ENCODE assay signal across 26 cellular contexts in the genomic region with DNA sequence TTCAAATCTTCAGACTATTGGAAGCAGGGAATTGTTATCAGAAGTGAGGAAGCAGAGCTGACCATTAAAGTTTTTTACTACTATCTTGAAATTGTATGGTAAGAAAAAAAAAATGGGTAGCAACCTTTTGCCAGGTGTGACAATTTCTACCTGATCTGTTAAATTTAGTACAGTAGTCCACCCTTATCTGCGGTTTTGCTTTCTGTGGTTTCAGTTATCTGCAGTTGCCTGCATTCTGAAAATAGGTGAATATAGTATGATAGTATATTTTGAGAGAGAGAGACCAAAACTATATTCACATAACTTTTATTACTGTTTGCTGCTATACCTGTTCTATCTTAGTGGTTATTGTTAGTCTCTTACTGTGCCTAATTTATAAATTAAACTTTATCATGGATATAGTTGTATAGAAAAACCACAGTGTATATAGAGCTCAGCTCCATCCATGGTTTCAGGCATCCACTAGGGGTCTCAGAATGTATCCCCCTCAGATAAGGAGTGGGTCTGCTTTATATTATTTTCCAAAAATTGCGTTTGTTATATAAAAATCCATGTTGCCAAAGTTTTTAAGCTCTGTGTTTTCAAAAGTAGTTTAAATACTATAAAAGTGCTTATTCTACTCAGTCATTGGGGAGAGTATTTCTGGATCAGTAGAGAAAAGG.
DNase-seq lines count a peak whose midpoint lies in the region; ATAC-seq and TF ChIP-seq lines count a peak whose summit lies in the region.
"Had no signal": no experiment of that assay in that cellular context is flagged by ENCODE, and none has a peak within 500 bp of the region (broad histone marks: within the 10 kb centered on the region; RNA-seq: fewer than 3 reads in every experiment).

No MANE protein-coding gene starts in this region.

- H3K9me2 ChIP-seq in Loucy (replicated peaks; ENCODE audit: low read depth, low read length), result no peaks in the 10 kb centered on the region

- H3K36me3 Mint-ChIP-seq in MCF 10A (ENCODE audit: insufficient read depth, unreplicated experiment) (peaks cover 7% of the 10 kb centered on the region), type B pancreatic cell (peaks cover 26% of the 10 kb centered on the region)
- H3K36me3 Mint-ChIP-seq: activated naive CD8-positive, alpha-beta T cell treated with anti-CD3 and anti-CD28 coated beads for 36 hours; memory B cell; stimulated activated effector memory CD8-positive, alpha-beta T cell treated with anti-CD3 and anti-CD28 coated beads, Interleukin-12 subunit alpha, Interleukin-12 subunit beta, amount 100 ng/mL, for 72 hours; T-cell had no signal

- no peaks in the 10 kb centered on the region for H4K20me1 ChIP-seq in Loucy (ENCODE audit: insufficient read depth, low read length, poor library complexity, severe bottlenecking)

- H3K9ac ChIP-seq in Loucy (ENCODE audit: low read depth, low read length, poor library complexity, severe bottlenecking), result no peak overlapping the region

- peak overlapping the region; percentile 41 for H3K4me2 ChIP-seq in Loucy (ENCODE audit: low read depth, low read length, poor library complexity, severe bottlenecking)

- H3K27ac ChIP-seq in breast epithelium (no peak overlapping the region), right cardiac atrium (ENCODE audit: low read length) (no peak overlapping the region)
- H3K27ac ChIP-seq: epithelial cell of prostate, spleen had no signal

- POLR2A ChIA-PET in MCF 10A (lab: Yijun Ruan, JAX), result interaction anchor here (1.8 kb wide), 1 partner anchor 19 kb away, joined by 6 read pairs; no protein-coding TSS in a partner anchor

- H3K4me1 ChIP-seq in breast epithelium, result no peaks in the 10 kb centered on the region
- H3K4me1 ChIP-seq in Loucy (ENCODE audit: insufficient read depth, low read length, poor library complexity, severe bottlenecking), result peaks cover 39% of the 10 kb centered on the region
- H3K4me1 ChIP-seq in right cardiac atrium (ENCODE audit: control insufficient read depth, insufficient read depth, low read length), result no peaks in the 10 kb centered on the region

- no TSS peak for BruUV-seq in MCF 10A (replicated peaks; lab: Mats Ljungman, UMichigan)

- H3K4me1 Mint-ChIP-seq in MCF 10A (ENCODE audit: insufficient read depth, unreplicated experiment) (peaks cover 45% of the 10 kb centered on the region), type B pancreatic cell (ENCODE audit: unreplicated experiment) (peaks cover 53% of the 10 kb centered on the region)
- H3K4me1 Mint-ChIP-seq: activated CD4-positive, alpha-beta memory T cell treated with anti-CD3 and anti-CD28 coated beads, Interleukin-2, amount 10 ng/mL, durations not matched to agents 7 days and 5 days; activated naive CD8-positive, alpha-beta T cell treated with anti-CD3 and anti-CD28 coated beads for 36 hours; B cell; stimulated activated effector memory CD8-positive, alpha-beta T cell treated with anti-CD3 and anti-CD28 coated beads, Interleukin-12 subunit alpha, Interleukin-12 subunit beta, amount 100 ng/mL, for 72 hours; T-cell had no signal

- no peaks in the 10 kb centered on the region for H3K27me3 ChIP-seq in breast epithelium
- no peaks in the 10 kb centered on the region for H3K27me3 ChIP-seq in Loucy (ENCODE audit: insufficient read depth, low read length, poor library complexity, severe bottlenecking)
- H3K27me3 ChIP-seq in right cardiac atrium (ENCODE audit: control insufficient read depth, insufficient read depth), result no peaks in the 10 kb centered on the region
- H3K27me3 ChIP-seq: spleen had no signal

- ATAC-seq in right cardiac atrium (no peak), GM18520 (IDR thresholded peaks at IDR 0.05; ENCODE audit: unreplicated experiment) (no peak)
- ATAC-seq: stimulated activated effector memory CD8-positive, alpha-beta T cell treated with anti-CD3 and anti-CD28 coated beads, Interleukin-12 subunit alpha, Interleukin-12 subunit beta, amount 100 ng/mL, for 72 hours; T-cell had no signal

- H3K27ac Mint-ChIP-seq in MCF 10A (ENCODE audit: low read depth, unreplicated experiment), result peak overlapping the region; percentile 74
- no peak overlapping the region for H3K27ac Mint-ChIP-seq in type B pancreatic cell
- H3K27ac Mint-ChIP-seq: activated CD4-positive, alpha-beta memory T cell treated with anti-CD3 and anti-CD28 coated beads, Interleukin-2, amount 10 ng/mL, durations not matched to agents 7 days and 5 days; activated naive CD8-positive, alpha-beta T cell treated with anti-CD3 and anti-CD28 coated beads for 36 hours; B cell; memory B cell; stimulated activated effector memory CD8-positive, alpha-beta T cell treated with anti-CD3 and anti-CD28 coated beads, Interleukin-12 subunit alpha, Interleukin-12 subunit beta, amount 100 ng/mL, for 72 hours; T-cell had no signal

- DNase-seq in MCF 10A (ENCODE audit: unreplicated experiment) (no peak), breast epithelium (ENCODE audit: low spot score in 2 of 2) (no peak), astrocyte of the cerebellum (ENCODE audit: low read depth) (no peak), type B pancreatic cell (ENCODE audit: extremely low spot score, unreplicated experiment) (no peak), right cardiac atrium (no peak), DMS53 treated with DMSO at 0.1 percent for 48 hours (lab: John Stamatoyannopoulos, UW; ENCODE audit: unreplicated experiment) (no peak)
- DNase-seq: 8988T; activated CD4-positive, alpha-beta memory T cell treated with anti-CD3 and anti-CD28 coated beads, Interleukin-2, amount 10 ng/mL, durations not matched to agents 7 days and 5 days; activated effector memory CD4-positive, alpha-beta T cell treated with Interleukin-2 at 50 U/mL for 16 hours; activated naive CD8-positive, alpha-beta T cell treated with anti-CD3 and anti-CD28 coated beads for 36 hours; DMS153; head of caudate nucleus; NCI-H1694 treated with DMSO at 0.1 percent for 48 hours; NCI-H2171 treated with DMSO at 0.1 percent for 48 hours; NCI-H69; nucleus accumbens; SHP77; spleen; stimulated activated CD4-positive, alpha-beta T cell treated with anti-CD3 and anti-CD28 coated beads, Interleukin-2, amount 100 ng/mL, for 48 hours; T-cell had no signal

- H3K36me3 ChIP-seq in breast epithelium, result no peaks in the 10 kb centered on the region
- H3K36me3 ChIP-seq in Loucy (ENCODE audit: insufficient read depth, low read length), result no peaks in the 10 kb centered on the region
- H3K36me3 ChIP-seq: spleen had no signal

- in situ Hi-C loops in astrocyte of the cerebellum (cut with HindIII; ENCODE audit: low sequenced_read_pairs), result no loop called here

- H3K9me3 Mint-ChIP-seq in MCF 10A (ENCODE audit: unreplicated experiment), result no peaks in the 10 kb centered on the region
- H3K9me3 Mint-ChIP-seq in type B pancreatic cell, result peaks cover 5% of the 10 kb centered on the region
- H3K9me3 Mint-ChIP-seq: activated naive CD8-positive, alpha-beta T cell treated with anti-CD3 and anti-CD28 coated beads for 36 hours had no signal

- no peaks in the 10 kb centered on the region for H3K79me2 ChIP-seq in Loucy (ENCODE audit: insufficient read depth, low read length)

- H3K4me3 ChIP-seq in breast epithelium, result no peak overlapping the region
- peak overlapping the region; percentile 0 for H3K4me3 ChIP-seq in Loucy (ENCODE audit: low read length, poor library complexity, severe bottlenecking)
- no peak overlapping the region for H3K4me3 ChIP-seq in astrocyte of the cerebellum (ENCODE audit: low read depth, low read length)
- H3K4me3 ChIP-seq in right cardiac atrium (ENCODE audit: low read length), result no peak overlapping the region
- H3K4me3 ChIP-seq: spleen had no signal

- CTCF ChIA-PET in MCF 10A (lab: Yijun Ruan, JAX), result interaction anchor here (0.7 to 1.7 kb wide), 2 partner anchors 11 to 16 kb away, joined by 3 to 6 read pairs; no protein-coding TSS in a partner anchor

- intact Hi-C loops in MCF 10A (cut with micrococcal nuclease), result no loop called here
- intact Hi-C loops in breast epithelium (cut with DNase I; ENCODE audit: low total_unique reads), result no loop called here
- intact Hi-C loops in right cardiac atrium (cut with DNase I), result loop anchor here in 2 of 4 donors (10.0 kb wide), 2 partner anchors 56 to 66 kb away; a partner anchor contains a TSS

- no peak overlapping the region for H2AFZ ChIP-seq in Loucy (ENCODE audit: low read length)

- TF ChIP-seq CTCF in MCF 10A (IDR thresholded peaks at IDR 0.05; ENCODE audit: unreplicated experiment) (no peak), breast epithelium (IDR thresholded peaks at IDR 0.05) (no peak), Loucy (conservative IDR thresholded peaks at IDR 0.05; ENCODE audit: low read length) (peak; percentile 51), astrocyte of the cerebellum (IDR thresholded peaks at IDR 0.05; ENCODE audit: low read depth, low read length, missing control alignments) (peak; percentile 12), type B pancreatic cell (conservative IDR thresholded peaks at IDR 0.05) (peak; percentile 53)

- WGBS in right cardiac atrium, result 90% methylated on average over 2 of the region's 2 CpGs

- no peak for TF ChIP-seq POLR2A in breast epithelium (IDR thresholded peaks at IDR 0.05)

- no peaks in the 10 kb centered on the region for H3K27me3 Mint-ChIP-seq in MCF 10A (ENCODE audit: insufficient read depth, unreplicated experiment)
- H3K27me3 Mint-ChIP-seq in type B pancreatic cell, result no peaks in the 10 kb centered on the region
- H3K27me3 Mint-ChIP-seq: activated CD4-positive, alpha-beta memory T cell treated with anti-CD3 and anti-CD28 coated beads, Interleukin-2, amount 10 ng/mL, durations not matched to agents 7 days and 5 days; activated naive CD8-positive, alpha-beta T cell treated with anti-CD3 and anti-CD28 coated beads for 36 hours; memory B cell had no signal

- H3K4me3 Mint-ChIP-seq in MCF 10A (ENCODE audit: unreplicated experiment) (no peak overlapping the region), type B pancreatic cell (no peak overlapping the region)
- H3K4me3 Mint-ChIP-seq: activated CD4-positive, alpha-beta memory T cell treated with anti-CD3 and anti-CD28 coated beads, Interleukin-2, amount 10 ng/mL, durations not matched to agents 7 days and 5 days; activated naive CD8-positive, alpha-beta T cell treated with anti-CD3 and anti-CD28 coated beads for 36 hours; B cell; memory B cell; stimulated activated effector memory CD8-positive, alpha-beta T cell treated with anti-CD3 and anti-CD28 coated beads, Interleukin-12 subunit alpha, Interleukin-12 subunit beta, amount 100 ng/mL, for 72 hours; T-cell had no signal

- H3F3A ChIP-seq in Loucy (ENCODE audit: low read depth), result peaks cover 3% of the 10 kb centered on the region

- no peaks in the 10 kb centered on the region for H3K9me3 ChIP-seq in breast epithelium
- H3K9me3 ChIP-seq in Loucy (ENCODE audit: insufficient read depth, low read depth, low read length), result peaks cover 8% of the 10 kb centered on the region; the same call in 1 of the 2 replicates
- H3K9me3 ChIP-seq in right cardiac atrium (ENCODE audit: control insufficient read depth, low read length), result no peaks in the 10 kb centered on the region
- H3K9me3 ChIP-seq: spleen had no signal

Comparison
In these comparisons a context has a peak if more than half of its experiments do, and no peak if none do; other contexts are left out.
1. CTCF ChIP-seq: peak in Loucy (single experiment), astrocyte of the cerebellum (single experiment) and type B pancreatic cell (single experiment); none in MCF 10A (single experiment) and breast epithelium (0 of 3).